21 cellular contexts compared by ENCODE assay signal in the genomic region with DNA sequence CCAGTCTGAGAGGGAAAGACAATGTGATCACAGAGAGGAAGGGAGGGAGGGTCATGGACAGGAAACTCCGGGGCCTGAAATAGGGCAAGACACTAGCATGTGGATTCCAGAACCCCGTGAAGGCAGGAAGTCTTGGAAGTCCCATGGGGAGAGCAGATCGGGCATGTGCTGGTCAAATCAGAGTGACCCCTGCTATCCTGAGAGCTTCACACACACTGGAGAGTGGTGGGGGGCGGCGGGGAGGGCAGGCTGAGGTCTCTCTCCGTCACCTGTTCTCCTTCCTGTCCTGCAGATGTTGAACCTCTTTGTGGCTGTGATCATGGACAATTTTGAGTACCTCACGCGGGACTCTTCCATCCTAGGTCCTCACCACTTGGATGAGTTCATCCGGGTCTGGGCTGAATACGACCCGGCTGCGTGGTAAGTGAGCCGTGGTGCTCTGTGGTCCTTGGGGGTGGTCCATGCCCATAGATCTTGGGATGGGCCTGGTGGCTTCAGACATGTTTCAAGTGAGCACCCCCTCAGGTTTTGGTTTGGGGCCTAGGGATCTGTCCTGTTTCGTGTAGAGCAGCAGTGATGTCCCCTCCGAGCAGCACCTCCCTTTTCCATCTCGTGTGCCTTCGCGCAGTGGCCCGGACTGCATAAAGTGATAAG.
DNase-seq lines count a peak whose midpoint lies in the region; TF ChIP-seq lines count a peak whose summit lies in the region.
"Had no signal": no experiment of that assay in that cellular context is flagged by ENCODE, and none has a peak within 500 bp of the region (broad histone marks: within the 10 kb centered on the region; RNA-seq: fewer than 3 reads in every experiment).

No MANE protein-coding gene starts in this region.

- H3K4me2 ChIP-seq in hepatocyte, result no peak overlapping the region
- H3K4me2 ChIP-seq: BLaER1, PC-9 had no signal

- TF ChIP-seq CTCF in BE2C (IDR thresholded peaks at IDR 0.05; ENCODE audit: low read depth, low read length) (no peak), GM20000 (IDR thresholded peaks at IDR 0.05; ENCODE audit: extremely low read depth, missing control alignments) (no peak), adrenal gland (IDR thresholded peaks at IDR 0.05) (no peak), osteocyte (IDR thresholded peaks at IDR 0.05) (no peak), hepatocyte (IDR thresholded peaks at IDR 0.05; ENCODE audit: poor library complexity) (no peak)

- WGBS in adrenal gland, 4 donors, result 81 to 92% (median 88%) methylated on average over 19 of the region's 19 CpGs
- 92% methylated on average over 19 of the region's 19 CpGs for whole genome bisulfite sequencing in hepatocyte (ENCODE audit: low lambda C conversion rate, missing lambda C conversion rate)

- H3K9me3 ChIP-seq in BE2C (no peaks in the 10 kb centered on the region), adrenal gland (replicated peaks in 1 of 3) (no peaks in the 10 kb centered on the region), hepatocyte (ENCODE audit: low read depth) (no peaks in the 10 kb centered on the region)
- H3K9me3 ChIP-seq: ascending aorta, BLaER1, thyroid gland had no signal

- H3K27ac Mint-ChIP-seq in osteocyte (ENCODE audit: unreplicated experiment), result no peak overlapping the region
- H3K27ac Mint-ChIP-seq: activated CD4-positive, alpha-beta T cell treated with anti-CD3 and anti-CD28 coated beads, Interleukin-2, amount 10 ng/mL, durations not matched to agents 24 days and 14 days; activated naive CD8-positive, alpha-beta T cell treated with anti-CD3 and anti-CD28 coated beads for 36 hours; stimulated activated naive CD8-positive, alpha-beta T cell treated with anti-CD3 and anti-CD28 coated beads, Interleukin-15, Interleukin-2, amounts not matched to agents 100 ng/mL and 50 ng/mL, for 24 hours had no signal

- no peak overlapping the region for H2AFZ ChIP-seq in hepatocyte
- H2AFZ ChIP-seq: PC-9 had no signal

- no peak for TF ChIP-seq POLR2A in adrenal gland (IDR thresholded peaks at IDR 0.05)

- H3K27ac ChIP-seq in adrenal gland, result no peak overlapping the region
- no peak overlapping the region for H3K27ac ChIP-seq in hepatocyte
- H3K27ac ChIP-seq: ascending aorta, BLaER1, cardiac muscle cell, PC-9, thyroid gland had no signal

- intact Hi-C loops in adrenal gland (cut with DNase I), result no loop called here

- H3K4me3 ChIP-seq in BE2C (ENCODE audit: low read depth, low read length) (no peak overlapping the region), adrenal gland (no peak overlapping the region), hepatocyte (no peak overlapping the region)
- H3K4me3 ChIP-seq: ascending aorta, BLaER1, cardiac muscle cell, PC-9, thyroid gland had no signal

- peaks cover 34% of the 10 kb centered on the region for H3K9me3 Mint-ChIP-seq in osteocyte (ENCODE audit: unreplicated experiment)
- H3K9me3 Mint-ChIP-seq: activated CD4-positive, alpha-beta T cell treated with anti-CD3 and anti-CD28 coated beads, Interleukin-2, amount 10 ng/mL, durations not matched to agents 24 days and 14 days; activated naive CD8-positive, alpha-beta T cell treated with anti-CD3 and anti-CD28 coated beads for 36 hours; stimulated activated naive CD8-positive, alpha-beta T cell treated with anti-CD3 and anti-CD28 coated beads, Interleukin-15, Interleukin-2, amounts not matched to agents 100 ng/mL and 50 ng/mL, for 24 hours had no signal

- H3K4me3 Mint-ChIP-seq in osteocyte (ENCODE audit: unreplicated experiment), result no peak overlapping the region
- H3K4me3 Mint-ChIP-seq: activated CD4-positive, alpha-beta T cell treated with anti-CD3 and anti-CD28 coated beads, Interleukin-2, amount 10 ng/mL, durations not matched to agents 24 days and 14 days; activated naive CD8-positive, alpha-beta T cell treated with anti-CD3 and anti-CD28 coated beads for 36 hours; stimulated activated naive CD8-positive, alpha-beta T cell treated with anti-CD3 and anti-CD28 coated beads, Interleukin-15, Interleukin-2, amounts not matched to agents 100 ng/mL and 50 ng/mL, for 24 hours had no signal

- peak; percentile 4 for DNase-seq in BE2C
- DNase-seq in GM20000 (ENCODE audit: low spot score), result peak; percentile 7
- peak in 4 of 7 donors; percentile 2 to 20 (median 8) for DNase-seq in adrenal gland
- peak; percentile 69 for DNase-seq in osteocyte (ENCODE audit: extremely low spot score, unreplicated experiment)
- no peak for DNase-seq in SIG-M5 (lab: John Stamatoyannopoulos, UW)
- no peak for DNase-seq in hepatocyte (ENCODE audit: low spot score)
- DNase-seq in OCI-M2 (lab: John Stamatoyannopoulos, UW; ENCODE audit: unreplicated experiment), result no peak
- DNase-seq: activated CD4-positive, alpha-beta T cell treated with anti-CD3 and anti-CD28 coated beads, Interleukin-2, amount 10 ng/mL, durations not matched to agents 24 days and 14 days; activated naive CD8-positive, alpha-beta T cell treated with anti-CD3 and anti-CD28 coated beads for 36 hours; DMS79; GF-D8; hippocampal formation; Kasumi-1; NCI-H524 treated with DMSO at 0.1 percent for 48 hours; PC-9; Right ventricle myocardium superior; thyroid gland had no signal

- H4K20me1 ChIP-seq in hepatocyte (ENCODE audit: insufficient read depth, poor library complexity, severe bottlenecking), result no peaks in the 10 kb centered on the region
- H4K20me1 ChIP-seq: BLaER1 had no signal

- no peaks in the 10 kb centered on the region for H3K79me2 ChIP-seq in hepatocyte

- H3K36me3 Mint-ChIP-seq in osteocyte (ENCODE audit: unreplicated experiment), result no peaks in the 10 kb centered on the region
- H3K36me3 Mint-ChIP-seq: activated naive CD8-positive, alpha-beta T cell treated with anti-CD3 and anti-CD28 coated beads for 36 hours had no signal

- no peaks in the 10 kb centered on the region for H3K4me1 ChIP-seq in BE2C
- H3K4me1 ChIP-seq in adrenal gland (replicated peaks in 1 of 2), result no peaks in the 10 kb centered on the region
- H3K4me1 ChIP-seq in hepatocyte (ENCODE audit: insufficient read depth), result no peaks in the 10 kb centered on the region
- H3K4me1 ChIP-seq: ascending aorta, BLaER1, thyroid gland had no signal

- H3K27me3 ChIP-seq in BE2C, result no peaks in the 10 kb centered on the region
- no peaks in the 10 kb centered on the region for H3K27me3 ChIP-seq in adrenal gland
- no peaks in the 10 kb centered on the region for H3K27me3 ChIP-seq in hepatocyte
- H3K27me3 ChIP-seq: ascending aorta, BLaER1, cardiac muscle cell, thyroid gland had no signal

- no peaks in the 10 kb centered on the region for H3K9me2 ChIP-seq in hepatocyte (replicated peaks; ENCODE audit: insufficient read depth)

- no peaks in the 10 kb centered on the region for H3K36me3 ChIP-seq in BE2C
- no peaks in the 10 kb centered on the region for H3K36me3 ChIP-seq in adrenal gland (replicated peaks in 1 of 2)
- no peaks in the 10 kb centered on the region for H3K36me3 ChIP-seq in hepatocyte (replicated peaks; ENCODE audit: insufficient read depth, low read depth)
- H3K36me3 ChIP-seq: ascending aorta, BLaER1, cardiac muscle cell, thyroid gland had no signal

- no peaks in the 10 kb centered on the region for H3K4me1 Mint-ChIP-seq in osteocyte (ENCODE audit: unreplicated experiment)
- H3K4me1 Mint-ChIP-seq: activated CD4-positive, alpha-beta T cell treated with anti-CD3 and anti-CD28 coated beads, Interleukin-2, amount 10 ng/mL, durations not matched to agents 24 days and 14 days; activated naive CD8-positive, alpha-beta T cell treated with anti-CD3 and anti-CD28 coated beads for 36 hours had no signal

- H3K27me3 Mint-ChIP-seq in osteocyte (ENCODE audit: unreplicated experiment), result no peaks in the 10 kb centered on the region
- H3K27me3 Mint-ChIP-seq: activated CD4-positive, alpha-beta T cell treated with anti-CD3 and anti-CD28 coated beads, Interleukin-2, amount 10 ng/mL, durations not matched to agents 24 days and 14 days; activated naive CD8-positive, alpha-beta T cell treated with anti-CD3 and anti-CD28 coated beads for 36 hours; stimulated activated naive CD8-positive, alpha-beta T cell treated with anti-CD3 and anti-CD28 coated beads, Interleukin-15, Interleukin-2, amounts not matched to agents 100 ng/mL and 50 ng/mL, for 24 hours had no signal

Comparison
In these comparisons a context has a peak if more than half of its experiments do, and no peak if none do; other contexts are left out.
1. DNase-seq: peak in BE2C (single experiment), GM20000 (single experiment), adrenal gland (4 of 7) and osteocyte (single experiment); none in SIG-M5 (single experiment), hepatocyte (single experiment) and OCI-M2 (single experiment).